1 cellular context compared by ENCODE assay signal in genomic region chr14:73743431-73743931, GRCh38.
TF ChIP-seq lines count a peak whose summit lies in the region.

No MANE protein-coding gene starts in this region.

TF ChIP-seq in K562, 482 proteins besides CTCF, POLR2A, EP300 and RAD21 (continued from another document):
- TF ChIP-seq ZNF395 (CRISPR knock-in tag; IDR thresholded peaks at IDR 0.05), result no peak
- peak in 1 of 2 experiments; percentile 25; a peak in 1 of 4 replicates for TF ChIP-seq KDM1A (IDR thresholded peaks at IDR 0.05)
- TF ChIP-seq MAFG (tag; conservative IDR thresholded peaks at IDR 0.05), result no peak
- TF ChIP-seq FOXK2 (conservative IDR thresholded peaks at IDR 0.05 in 1 of 2, IDR thresholded peaks at IDR 0.05 in 1 of 2; ENCODE audit: low read depth in 2 of 2), result no peak
- no peak for TF ChIP-seq MCM7 (IDR thresholded peaks at IDR 0.05)
- no peak for TF ChIP-seq GTF3C2 (IDR thresholded peaks at IDR 0.05; ENCODE audit: borderline replicate concordance, extremely low read depth, insufficient read length)
- TF ChIP-seq GABPA (tag; conservative IDR thresholded peaks at IDR 0.05; ENCODE audit: low read depth), result no peak
- no peak for TF ChIP-seq CBFA2T2 (conservative IDR thresholded peaks at IDR 0.05)
- TF ChIP-seq PKNOX1 (IDR thresholded peaks at IDR 0.05), result peak; percentile 67
- no peak for TF ChIP-seq PCBP2 (IDR thresholded peaks at IDR 0.05; ENCODE audit: low read depth, low read length, poor library complexity, severe bottlenecking)
- TF ChIP-seq HNRNPH1 (optimal IDR thresholded peaks at IDR 0.05; ENCODE audit: low read depth, low read length), result no peak
- TF ChIP-seq DMBX1 (CRISPR knock-in tag; IDR thresholded peaks at IDR 0.05; ENCODE audit: borderline replicate concordance), result no peak
- TF ChIP-seq KLF10 (CRISPR knock-in tag; IDR thresholded peaks at IDR 0.05), result no peak
- TF ChIP-seq FOXP1 (CRISPR knock-in tag; IDR thresholded peaks at IDR 0.05), result no peak
- TF ChIP-seq TFAP4 (CRISPR knock-in tag; IDR thresholded peaks at IDR 0.05; ENCODE audit: borderline replicate concordance), result 0 out of 2 replicates have a peak, but pooled peaks have one; percentile 28
- TF ChIP-seq XRCC4 (IDR thresholded peaks at IDR 0.05; ENCODE audit: extremely low read depth, insufficient read depth, insufficient read length), result no peak
- peak; percentile 60 for TF ChIP-seq SPI1 (IDR thresholded peaks at IDR 0.05; ENCODE audit: borderline replicate concordance, low read depth, low read length)
- no peak for TF ChIP-seq E2F3 (CRISPR knock-in tag; IDR thresholded peaks at IDR 0.05)
- TF ChIP-seq L3MBTL2 (IDR thresholded peaks at IDR 0.05), result no peak
- no peak for TF ChIP-seq EZH2 (IDR thresholded peaks at IDR 0.05; ENCODE audit: borderline replicate concordance, low read depth, low read length)
- no peak for TF ChIP-seq BCL6 (CRISPR knock-in tag; IDR thresholded peaks at IDR 0.05)
- TF ChIP-seq ZNF121 (CRISPR knock-in tag; conservative IDR thresholded peaks at IDR 0.05), result no peak
- peak; percentile 24 for TF ChIP-seq RBBP5 (IDR thresholded peaks at IDR 0.05; ENCODE audit: borderline replicate concordance, insufficient read depth, low read length, poor library complexity, severe bottlenecking)
- no peak for TF ChIP-seq NEUROD1 (IDR thresholded peaks at IDR 0.05; ENCODE audit: borderline replicate concordance, low read depth, low read length, partially characterized antibody)
- TF ChIP-seq NCOR1 (IDR thresholded peaks at IDR 0.05), result no peak
- peak; percentile 52 to 89; a peak in 3 of 4 replicates for TF ChIP-seq ETV6 (IDR thresholded peaks at IDR 0.05; ENCODE audit: borderline replicate concordance in 1 of 2, low read depth in 2 of 2, low read length in 1 of 2)
- no peak for TF ChIP-seq ETV6 (CRISPR knock-in tag; IDR thresholded peaks at IDR 0.05; ENCODE audit: borderline replicate concordance)
- no peak for TF ChIP-seq NR0B1 (IDR thresholded peaks at IDR 0.05; ENCODE audit: partially characterized antibody)
- TF ChIP-seq TRIM28 (IDR thresholded peaks at IDR 0.05), result no peak
- TF ChIP-seq ZNF146 (CRISPR knock-in tag; IDR thresholded peaks at IDR 0.05; ENCODE audit: unreplicated experiment), result no peak
